In genomic region chr9:136203406-136204085, GRCh38 we compare ENCODE assay signal across 2 cellular contexts.
A peak's percentile ranks its signal among the peaks of the same experiment; 100 is the strongest.
TF ChIP-seq lines count a peak whose summit lies in the region.

No MANE protein-coding gene starts in this region.

TF ChIP-seq in A549, 52 proteins besides CTCF, POLR2A, EP300 and RAD21 (continued from another document):
- TF ChIP-seq, protein P1, sequence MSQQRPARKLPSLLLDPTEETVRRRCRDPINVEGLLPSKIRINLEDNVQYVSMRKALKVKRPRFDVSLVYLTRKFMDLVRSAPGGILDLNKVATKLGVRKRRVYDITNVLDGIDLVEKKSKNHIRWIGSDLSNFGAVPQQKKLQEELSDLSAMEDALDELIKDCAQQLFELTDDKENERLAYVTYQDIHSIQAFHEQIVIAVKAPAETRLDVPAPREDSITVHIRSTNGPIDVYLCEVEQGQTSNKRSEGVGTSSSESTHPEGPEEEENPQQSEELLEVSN (IDR thresholded peaks at IDR 0.05; ENCODE audit: borderline replicate concordance, low read depth) = no peak
- no peak for TF ChIP-seq POLR2AphosphoS2 (conservative IDR thresholded peaks at IDR 0.05; ENCODE audit: low read length)
TF ChIP-seq in A549: peak in this region for 0.

TF ChIP-seq in Ishikawa, 13 proteins besides CTCF, POLR2A, EP300 and RAD21:
- TF ChIP-seq REST (IDR thresholded peaks at IDR 0.05; ENCODE audit: low read depth) (0 out of 2 replicates have a peak, but pooled peaks have one; percentile 3), TEAD4 (IDR thresholded peaks at IDR 0.05) (no peak)
TF ChIP-seq in Ishikawa: peak in this region for 1.
